1 cellular context compared by ENCODE assay signal in the genomic region with DNA sequence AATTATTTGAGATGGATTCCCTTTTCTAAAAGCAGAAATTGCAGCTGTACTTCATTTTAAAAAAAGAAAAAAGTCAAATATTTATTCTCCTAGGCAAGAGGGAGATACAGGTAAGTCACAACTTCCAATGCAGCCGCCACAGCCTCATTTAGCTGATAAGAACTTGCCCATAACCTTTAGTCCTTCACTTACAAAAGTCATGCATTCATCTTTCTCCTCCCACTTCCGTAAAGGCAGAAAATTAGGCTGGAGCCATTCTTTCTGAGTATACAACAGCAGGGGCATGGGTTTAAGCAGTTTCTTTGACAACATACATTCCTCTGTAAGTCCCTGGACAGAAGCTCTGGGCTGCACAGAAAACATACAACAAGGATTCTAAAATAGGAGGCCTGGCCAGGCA.
TF ChIP-seq lines count a peak whose summit lies in the region.

No MANE protein-coding gene starts in this region.

TF ChIP-seq in GM12878, 131 proteins besides CTCF, POLR2A, EP300 and RAD21:
- TF ChIP-seq GABPA (IDR thresholded peaks at IDR 0.05; ENCODE audit: low read depth), result no peak
- TF ChIP-seq MXI1 (IDR thresholded peaks at IDR 0.05; ENCODE audit: low read depth, low read length), result no peak
- TF ChIP-seq MYB (IDR thresholded peaks at IDR 0.05; ENCODE audit: borderline replicate concordance, low read depth, low read length), result no peak
- TF ChIP-seq, protein P1, sequence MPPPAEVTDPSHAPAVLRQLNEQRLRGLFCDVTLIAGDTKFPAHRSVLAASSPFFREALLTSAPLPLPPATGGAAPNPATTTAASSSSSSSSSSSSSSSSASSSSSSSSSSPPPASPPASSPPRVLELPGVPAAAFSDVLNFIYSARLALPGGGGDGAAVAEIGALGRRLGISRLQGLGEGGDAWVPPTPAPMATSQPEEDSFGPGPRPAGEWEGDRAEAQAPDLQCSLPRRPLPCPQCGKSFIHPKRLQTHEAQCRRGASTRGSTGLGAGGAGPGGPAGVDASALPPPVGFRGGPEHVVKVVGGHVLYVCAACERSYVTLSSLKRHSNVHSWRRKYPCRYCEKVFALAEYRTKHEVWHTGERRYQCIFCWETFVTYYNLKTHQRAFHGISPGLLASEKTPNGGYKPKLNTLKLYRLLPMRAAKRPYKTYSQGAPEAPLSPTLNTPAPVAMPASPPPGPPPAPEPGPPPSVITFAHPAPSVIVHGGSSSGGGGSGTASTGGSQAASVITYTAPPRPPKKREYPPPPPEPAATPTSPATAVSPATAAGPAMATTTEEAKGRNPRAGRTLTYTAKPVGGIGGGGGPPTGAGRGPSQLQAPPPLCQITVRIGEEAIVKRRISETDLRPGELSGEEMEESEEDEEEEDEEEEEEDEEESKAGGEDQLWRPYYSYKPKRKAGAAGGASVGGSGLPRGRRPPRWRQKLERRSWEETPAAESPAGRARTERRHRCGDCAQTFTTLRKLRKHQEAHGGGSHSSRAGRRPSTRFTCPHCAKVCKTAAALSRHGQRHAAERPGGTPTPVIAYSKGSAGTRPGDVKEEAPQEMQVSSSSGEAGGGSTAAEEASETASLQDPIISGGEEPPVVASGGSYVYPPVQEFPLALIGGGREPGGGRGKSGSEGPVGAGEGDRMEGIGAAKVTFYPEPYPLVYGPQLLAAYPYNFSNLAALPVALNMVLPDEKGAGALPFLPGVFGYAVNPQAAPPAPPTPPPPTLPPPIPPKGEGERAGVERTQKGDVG (CRISPR knock-in tag; IDR thresholded peaks at IDR 0.05), result no peak
- no peak for TF ChIP-seq CHD4 (IDR thresholded peaks at IDR 0.05)
- no peak for TF ChIP-seq HDAC6 (IDR thresholded peaks at IDR 0.05; ENCODE audit: unreplicated experiment)
- no peak for TF ChIP-seq RFX5 (IDR thresholded peaks at IDR 0.05; ENCODE audit: low read depth, low read length)
- TF ChIP-seq TARDBP (IDR thresholded peaks at IDR 0.05; ENCODE audit: borderline replicate concordance), result no peak
- TF ChIP-seq TCF12 (IDR thresholded peaks at IDR 0.05; ENCODE audit: low read depth, low read length), result no peak
- no peak for TF ChIP-seq LARP7 (IDR thresholded peaks at IDR 0.05)
- no peak for TF ChIP-seq STAT3 (IDR thresholded peaks at IDR 0.05; ENCODE audit: low read depth, low read length)
- no peak for TF ChIP-seq EZH2 (IDR thresholded peaks at IDR 0.05; ENCODE audit: borderline replicate concordance, control insufficient read depth, low read depth, low read length)
- TF ChIP-seq CBX5 (IDR thresholded peaks at IDR 0.05; ENCODE audit: low read depth), result no peak
